ENCODE assay signal across 23 cellular contexts in the genomic region with DNA sequence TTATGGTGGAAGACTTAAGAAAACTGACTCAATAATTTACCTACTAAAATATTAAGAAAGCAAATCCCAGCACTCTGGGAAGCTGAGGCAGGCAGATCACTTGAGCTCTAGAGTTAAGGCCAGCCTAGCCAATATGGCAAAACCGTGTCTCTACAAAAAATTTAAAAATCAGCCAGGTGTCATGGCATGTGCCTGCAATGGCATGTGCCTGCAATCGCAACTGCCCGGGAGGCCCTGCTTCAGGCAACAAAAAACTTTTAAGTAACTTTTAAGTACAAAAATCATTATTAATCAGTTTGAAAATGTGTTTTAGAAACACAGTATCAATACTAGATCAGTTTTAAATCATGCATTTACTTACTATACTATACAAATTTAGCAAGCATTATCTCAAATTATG.
"Had no signal": no experiment of that assay in that cellular context is flagged by ENCODE, and none has a peak within 500 bp of the region (broad histone marks: within the 10 kb centered on the region; RNA-seq: fewer than 3 reads in every experiment).

No MANE protein-coding gene starts in this region.

- H3K27ac ChIP-seq: coronary artery, dorsolateral prefrontal cortex, epithelial cell of prostate, esophagus squamous epithelium, gastrocnemius medialis, heart right ventricle, left lung, lower lobe of right lung had no signal

- H3K4me3 Mint-ChIP-seq: mesothelial cell of epicardium had no signal

- H3K4me1 ChIP-seq: esophagus squamous epithelium, gastrocnemius medialis, left lung, lower lobe of right lung had no signal

- H3K4me3 ChIP-seq: coronary artery, dorsolateral prefrontal cortex, esophagus squamous epithelium, gastrocnemius medialis, heart right ventricle, left lung, lower lobe of right lung, mucosa of descending colon had no signal

- H3K27me3 ChIP-seq: dorsolateral prefrontal cortex, esophagus squamous epithelium, gastrocnemius medialis, heart right ventricle, left lung had no signal

- ATAC-seq: esophagus mucosa, gastrocnemius medialis, heart right ventricle, left cardiac atrium, left lung, left ventricle myocardium superior, lower lobe of right lung, mucosa of descending colon had no signal

- H3K9me3 ChIP-seq: esophagus squamous epithelium, gastrocnemius medialis, lower lobe of right lung, mucosa of descending colon had no signal

- DNase-seq: dermis blood vessel endothelial cell; dorsolateral prefrontal cortex; effector CD4-positive, alpha-beta T cell; effector memory CD4-positive, alpha-beta T cell; erythroblast; esophagus squamous epithelium; foreskin fibroblast; foreskin melanocyte; gastrocnemius medialis; glutamatergic neuron; head of caudate nucleus; heart right ventricle; hippocampal formation; left cardiac atrium; left lung; left ventricle myocardium superior; lower lobe of right lung; mesenchymal stem cell; mucosa of descending colon had no signal

- H3K27ac Mint-ChIP-seq: mesothelial cell of epicardium had no signal
